ENCODE assay signal across 28 cellular contexts in genomic region chr22:38085501-38085900, GRCh38. TPM values are rescaled to one million over a fixed set of nuclear protein-coding genes. Genes with fewer than 3 reads are reported as not detected.
"Had no signal": no experiment of that assay in that cellular context is flagged by ENCODE, and none has a peak within 500 bp of the region (broad histone marks: within the 10 kb centered on the region; RNA-seq: fewer than 3 reads in every experiment).

No MANE protein-coding gene starts in this region.

- H3K36me3 ChIP-seq: pancreas, prostate gland, right atrium auricular region, right lobe of liver, sigmoid colon, thoracic aorta, thyroid gland, upper lobe of left lung, vagina had no signal

- H3K4me3 ChIP-seq: pancreas, prostate gland, right atrium auricular region, right lobe of liver, sigmoid colon, stomach, thoracic aorta, thyroid gland, tibial nerve, upper lobe of left lung, vagina had no signal

- DNase-seq: naive thymus-derived CD8-positive, alpha-beta T cell; nephron progenitor cell; occipital lobe; retina; sigmoid colon; small intestine; stimulated activated CD4-positive, alpha-beta T cell treated with anti-CD3 and anti-CD28 coated beads, Interleukin-15, amount 100 ng/mL, for 24 hours; stimulated activated CD4-positive, alpha-beta T cell treated with anti-CD3 and anti-CD28 coated beads, Interleukin-2, amount 100 ng/mL, for 24 hours; stimulated activated CD4-positive, alpha-beta T cell treated with anti-CD3 and anti-CD28 coated beads, Interleukin-2, amount 100 ng/mL, for 48 hours; stimulated activated CD4-positive, alpha-beta T cell treated with anti-CD3 and anti-CD28 coated beads, Interleukin-4, amount 100 ng/mL, for 24 hours; stimulated activated naive B cell treated with anti-CD40 and anti-IgM and Interleukin-4, amounts not matched to agents 10 μg/mL and 1 μg/mL and 100 μg/mL, for 72 hours; stimulated activated naive CD4-positive, alpha-beta T cell treated with Interleukin-2 at 50 U/mL for 16 hours; stomach; thyroid gland; trophoblast cell had no signal

- H3K9me3 ChIP-seq: pancreas, prostate gland, right atrium auricular region, right lobe of liver, sigmoid colon, stomach, thoracic aorta, thyroid gland, tibial nerve, upper lobe of left lung, vagina had no signal

- FAIRE-seq: pancreas, small intestine, urothelium cell line had no signal

- ATAC-seq: naive thymus-derived CD8-positive, alpha-beta T cell; natural killer cell treated with Interleukin-12 subunit alpha and Interleukin-12 subunit beta and Interleukin-15 and Interleukin-18, amount 100 ng/mL, for 72 hours; pancreas; right lobe of liver; stimulated activated effector memory CD8-positive, alpha-beta T cell treated with anti-CD3 and anti-CD28 coated beads, Interleukin-12 subunit alpha, Interleukin-12 subunit beta, amount 100 ng/mL, for 72 hours; stimulated activated naive B cell treated with anti-CD40 and anti-IgM and Interleukin-4, amounts not matched to agents 10 μg/mL and 1 μg/mL and 100 μg/mL, for 72 hours had no signal

- H3K27ac ChIP-seq: pancreas, prostate gland, right atrium auricular region, right lobe of liver, sigmoid colon, stomach, thoracic aorta, thyroid gland, tibial nerve, upper lobe of left lung, vagina had no signal

- H3K27me3 ChIP-seq: right atrium auricular region, right lobe of liver, vagina had no signal

RNA-seq across cellular contexts. Expression of gene SLC16A8, which starts 1.5 kb away (rescaled TPM):
- total RNA-seq: naive thymus-derived CD8-positive, alpha-beta T cell; osteocyte; right lobe of liver; stomach had no signal
- polyA plus RNA-seq: naive thymus-derived CD8-positive, alpha-beta T cell had no signal

RNA-seq across cellular contexts. Expression of gene BAIAP2L2, which starts 25.0 kb away (rescaled TPM):
- total RNA-seq: occipital lobe, skeletal muscle tissue, vagina had no signal
- polyA plus RNA-seq: naive thymus-derived CD8-positive, alpha-beta T cell had no signal
